24 cellular contexts compared by ENCODE assay signal in genomic region chr13:49210669-49211068, GRCh38.
"Had no signal": no experiment of that assay in that cellular context is flagged by ENCODE, and none has a peak within 500 bp of the region (broad histone marks: within the 10 kb centered on the region; RNA-seq: fewer than 3 reads in every experiment).

No MANE protein-coding gene starts in this region.

- DNase-seq: cortex of kidney; effector memory CD8-positive, alpha-beta T cell; erythroblast; esophagus squamous epithelium; foreskin melanocyte; glutamatergic neuron; heart right ventricle; hippocampal formation; left cardiac atrium; left lung; mammary epithelial cell; naive thymus-derived CD8-positive, alpha-beta T cell; pancreas; right lobe of liver; small intestine; stimulated activated CD4-positive, alpha-beta T cell treated with anti-CD3 and anti-CD28 coated beads, Interleukin-1b, Interleukin-23, amount 100 ng/mL, for 48 hours; stimulated activated CD4-positive, alpha-beta T cell treated with anti-CD3 and anti-CD28 coated beads, Interleukin-4, amount 100 ng/mL, for 1 hour; stimulated activated CD8-positive, alpha-beta memory T cell treated with anti-CD3 and anti-CD28 coated beads, Interleukin-4, amount 100 ng/mL, for 48 hours; stimulated activated naive CD4-positive, alpha-beta T cell; stimulated activated naive CD8-positive, alpha-beta T cell treated with anti-CD3 and anti-CD28 coated beads, Interleukin-15, amount 100 ng/mL, for 72 hours; transverse colon; upper lobe of right lung; uterus had no signal

- H3K4me3 Mint-ChIP-seq: effector memory CD8-positive, alpha-beta T cell; naive thymus-derived CD8-positive, alpha-beta T cell; stimulated activated naive CD8-positive, alpha-beta T cell treated with anti-CD3 and anti-CD28 coated beads, Interleukin-15, amount 100 ng/mL, for 72 hours had no signal

- ATAC-seq: effector memory CD8-positive, alpha-beta T cell; left cardiac atrium; left lung; naive thymus-derived CD8-positive, alpha-beta T cell; pancreas; right lobe of liver; stimulated activated naive CD8-positive, alpha-beta T cell treated with anti-CD3 and anti-CD28 coated beads, Interleukin-15, amount 100 ng/mL, for 72 hours; upper lobe of right lung had no signal

- H3K9me3 Mint-ChIP-seq: effector memory CD8-positive, alpha-beta T cell; stimulated activated naive CD8-positive, alpha-beta T cell treated with anti-CD3 and anti-CD28 coated beads, Interleukin-15, amount 100 ng/mL, for 72 hours had no signal

- H3K27me3 Mint-ChIP-seq: effector memory CD8-positive, alpha-beta T cell; naive thymus-derived CD8-positive, alpha-beta T cell; stimulated activated naive CD8-positive, alpha-beta T cell treated with anti-CD3 and anti-CD28 coated beads, Interleukin-15, amount 100 ng/mL, for 72 hours had no signal

- H3K4me3 ChIP-seq: esophagus squamous epithelium, heart right ventricle, left lung, pancreas, right lobe of liver, suprapubic skin, transverse colon, upper lobe of right lung, uterus had no signal
